2 cellular contexts compared by ENCODE assay signal in the genomic region with DNA sequence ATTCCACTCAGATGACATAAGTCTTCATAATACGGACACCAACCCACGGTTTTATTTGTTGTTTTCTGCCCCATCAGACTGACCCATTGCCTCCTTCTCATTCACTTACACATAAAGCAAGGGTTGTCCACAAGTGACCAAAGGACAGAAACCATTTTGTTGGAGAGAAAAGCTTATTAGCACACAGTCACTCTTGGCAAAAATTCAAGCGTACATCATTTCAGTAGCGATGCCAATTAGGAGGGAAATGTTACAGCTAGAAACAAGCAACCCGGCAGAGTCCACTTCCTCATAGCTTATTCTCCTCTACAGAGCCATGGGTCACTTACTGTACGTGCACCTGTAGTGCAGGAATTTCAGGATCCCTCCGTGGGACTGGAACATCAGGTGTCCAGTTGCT.
TF ChIP-seq lines count a peak whose summit lies in the region.

No MANE protein-coding gene starts in this region.

TF ChIP-seq in A549, 52 proteins besides CTCF, POLR2A, EP300 and RAD21:
- TF ChIP-seq HOXA7 (CRISPR knock-in tag; IDR thresholded peaks at IDR 0.05) (no peak), GATA3 (IDR thresholded peaks at IDR 0.05; ENCODE audit: borderline replicate concordance) (no peak)

TF ChIP-seq in endothelial cell of umbilical vein, 7 proteins besides CTCF, POLR2A, EP300 and RAD21:
- TF ChIP-seq EZH2 (IDR thresholded peaks at IDR 0.05; ENCODE audit: borderline replicate concordance, low read depth, low read length, severe bottlenecking) (no peak), JUN (IDR thresholded peaks at IDR 0.05; ENCODE audit: borderline replicate concordance, insufficient read depth, insufficient read length, low read depth) (no peak), FOS (IDR thresholded peaks at IDR 0.05; ENCODE audit: borderline replicate concordance, insufficient read depth, low read length) (no peak), POLR2AphosphoS5 (IDR thresholded peaks at IDR 0.05; ENCODE audit: insufficient read depth, low read depth, low read length) (no peak), MYC (IDR thresholded peaks at IDR 0.05; ENCODE audit: low read depth, low read length) (no peak), GATA2 (IDR thresholded peaks at IDR 0.05; ENCODE audit: insufficient read depth, insufficient read length, low read depth, low read length) (no peak)
- TF ChIP-seq, protein P1, sequence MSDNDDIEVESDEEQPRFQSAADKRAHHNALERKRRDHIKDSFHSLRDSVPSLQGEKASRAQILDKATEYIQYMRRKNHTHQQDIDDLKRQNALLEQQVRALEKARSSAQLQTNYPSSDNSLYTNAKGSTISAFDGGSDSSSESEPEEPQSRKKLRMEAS (IDR thresholded peaks at IDR 0.05; ENCODE audit: insufficient read depth, insufficient read length): no peak
